In genomic region chr4:17111959-17112659, GRCh38 we compare ENCODE assay signal across 9 cellular contexts.
DNase-seq lines count a peak whose midpoint lies in the region; ATAC-seq and TF ChIP-seq lines count a peak whose summit lies in the region.
"Had no signal": no experiment of that assay in that cellular context is flagged by ENCODE, and none has a peak within 500 bp of the region (broad histone marks: within the 10 kb centered on the region; RNA-seq: fewer than 3 reads in every experiment).

No MANE protein-coding gene starts in this region.

- peak; percentile 42 for TF ChIP-seq CTCF in AG10803 (conservative IDR thresholded peaks at IDR 0.05; ENCODE audit: low read length)

- no peak overlapping the region for H3K4me3 ChIP-seq in AG10803 (ENCODE audit: low read length)

- ATAC-seq in GM19463 (IDR thresholded peaks at IDR 0.05; ENCODE audit: unreplicated experiment) (peak; percentile 53), SK-N-SH treated with all-trans-retinoic acid at 6 μM for 48 hours (peak; percentile 44; the same call in 1 of the 3 replicates)

- no peak for DNase-seq in AG10803 (ENCODE audit: low read depth)
- DNase-seq in iPS-NIHi11 (ENCODE audit: low spot score) = peak; percentile 70
- DNase-seq in NCI-H1092 (lab: John Stamatoyannopoulos, UW) = no peak
- no peak for DNase-seq in NCI-H446 (lab: John Stamatoyannopoulos, UW)
- DNase-seq in kidney glomerular epithelial cell (lab: John Stamatoyannopoulos, UW) = no peak
- DNase-seq in HK-2 (ENCODE audit: unreplicated experiment) = no peak
- DNase-seq: activated effector memory CD4-positive, alpha-beta T cell treated with Interleukin-2 at 50 U/mL for 16 hours had no signal

TF ChIP-seq in SK-N-SH treated with all-trans-retinoic acid at 6 μM for 48 hours, 23 proteins besides CTCF, POLR2A, EP300 and RAD21:
- TF ChIP-seq TOX (CRISPR knock-in tag; IDR thresholded peaks at IDR 0.05; ENCODE audit: borderline replicate concordance) (no peak), SNAI2 (CRISPR knock-in tag; IDR thresholded peaks at IDR 0.05) (no peak), POU6F1 (CRISPR knock-in tag; IDR thresholded peaks at IDR 0.05; ENCODE audit: borderline replicate concordance, low read depth) (no peak), ZNF70 (CRISPR knock-in tag; IDR thresholded peaks at IDR 0.05) (no peak), TSHZ2 (CRISPR knock-in tag; IDR thresholded peaks at IDR 0.05) (no peak), ZFP3 (CRISPR knock-in tag; IDR thresholded peaks at IDR 0.05) (no peak), ISL1 (CRISPR knock-in tag; IDR thresholded peaks at IDR 0.05) (no peak), RARB (CRISPR knock-in tag; IDR thresholded peaks at IDR 0.05) (no peak), BACH2 (CRISPR knock-in tag; IDR thresholded peaks at IDR 0.05; ENCODE audit: borderline replicate concordance) (no peak), CSDC2 (CRISPR knock-in tag; IDR thresholded peaks at IDR 0.05) (no peak), TCF4 (CRISPR knock-in tag; IDR thresholded peaks at IDR 0.05; ENCODE audit: borderline replicate concordance) (no peak), ZC3H10 (CRISPR knock-in tag; IDR thresholded peaks at IDR 0.05) (no peak), ZNF8 (CRISPR knock-in tag; IDR thresholded peaks at IDR 0.05) (no peak), ZFP30 (CRISPR knock-in tag; IDR thresholded peaks at IDR 0.05) (no peak), ESRRG (CRISPR knock-in tag; IDR thresholded peaks at IDR 0.05) (no peak), ZNF565 (CRISPR knock-in tag; conservative IDR thresholded peaks at IDR 0.05; ENCODE audit: low read depth) (no peak), ARNTL (CRISPR knock-in tag; IDR thresholded peaks at IDR 0.05; ENCODE audit: borderline replicate concordance, low read depth) (no peak), OSR1 (CRISPR knock-in tag; IDR thresholded peaks at IDR 0.05) (no peak), CSRNP3 (CRISPR knock-in tag; IDR thresholded peaks at IDR 0.05) (no peak)
